Comparison of ENCODE assay signal across 9 cellular contexts in the genomic region with DNA sequence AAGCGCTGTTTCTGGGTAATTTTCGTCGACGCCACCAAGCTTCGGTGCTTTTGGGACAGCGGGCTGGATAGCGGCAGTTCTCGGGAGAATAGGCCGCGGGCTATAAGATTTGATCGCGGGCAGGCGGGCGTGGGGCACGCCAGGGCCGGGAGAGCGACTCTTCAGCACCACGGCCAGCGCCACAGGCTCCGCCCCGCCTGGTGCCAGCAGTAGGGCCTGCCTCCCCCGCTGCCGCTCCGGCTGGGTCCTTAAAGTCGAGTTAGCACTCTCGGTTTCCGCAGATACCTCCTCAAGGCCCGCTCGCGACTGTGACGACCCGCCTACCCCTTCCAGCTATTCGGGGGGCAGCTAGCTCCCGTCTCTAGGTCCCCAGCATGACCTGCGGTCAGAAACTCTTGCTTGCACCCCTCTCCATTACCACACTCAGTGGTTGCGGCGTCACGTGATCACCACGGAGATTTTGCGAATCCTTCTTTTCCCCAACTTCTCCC. TPM values are rescaled to one million over a fixed set of nuclear protein-coding genes. Genes with fewer than 3 reads are reported as not detected.
DNase-seq lines count a peak whose midpoint lies in the region; ATAC-seq, FAIRE-seq and TF ChIP-seq lines count a peak whose summit lies in the region.
"Had no signal": no experiment of that assay in that cellular context is flagged by ENCODE, and none has a peak within 500 bp of the region (broad histone marks: within the 10 kb centered on the region; RNA-seq: fewer than 3 reads in every experiment).

No MANE protein-coding gene starts in this region.

- H3K27me3 ChIP-seq in adrenal gland: peaks cover 5% of the 10 kb centered on the region

- H3K9ac ChIP-seq in kidney (ENCODE audit: low read length in 2 of 2): no peak overlapping the region

- peak; percentile 63 for ATAC-seq in GM19467 (IDR thresholded peaks at IDR 0.05; ENCODE audit: unreplicated experiment)
- ATAC-seq in HG03139 (IDR thresholded peaks at IDR 0.05; ENCODE audit: unreplicated experiment): no peak

- intact Hi-C loops in adrenal gland (cut with DNase I): no loop called here
- intact Hi-C loops in kidney (cut with DNase I): no loop called here

- H3K4me1 ChIP-seq in adrenal gland (replicated peaks in 1 of 2): peaks cover 0 to 4% of the 10 kb centered on the region in 2 donors
- peaks cover 4 to 7% of the 10 kb centered on the region in 2 donors for H3K4me1 ChIP-seq in kidney (ENCODE audit: control insufficient read depth in 1 of 2, insufficient read depth in 1 of 2, low read depth in 1 of 2, low read length in 2 of 2)

- FAIRE-seq in kidney (lab: Jason Lieb, UNC): no peak
- FAIRE-seq: keratinocyte had no signal

- H3K4me3 ChIP-seq in adrenal gland: peak overlapping the region in 1 of 4 donors; percentile 24
- no peak overlapping the region for H3K4me3 ChIP-seq in kidney (ENCODE audit: low read length in 2 of 2)

- TF ChIP-seq POLR2A in adrenal gland (IDR thresholded peaks at IDR 0.05): no peak

- peak overlapping the region in 1 of 5 donors; percentile 52 for H3K27ac ChIP-seq in adrenal gland
- H3K27ac ChIP-seq in kidney (ENCODE audit: low read depth in 2 of 2, low read length in 2 of 2): no peak overlapping the region

- no peaks in the 10 kb centered on the region for H3K36me3 ChIP-seq in adrenal gland (replicated peaks in 1 of 2)
- no peaks in the 10 kb centered on the region for H3K36me3 ChIP-seq in kidney (ENCODE audit: control insufficient read depth in 1 of 2, insufficient read depth in 2 of 2, low read length in 2 of 2)

- H3K9me3 ChIP-seq in adrenal gland (replicated peaks in 1 of 3) (no peaks in the 10 kb centered on the region), kidney (ENCODE audit: control insufficient read depth in 1 of 2, low read length in 2 of 2) (no peaks in the 10 kb centered on the region)

- DNase-seq in NCI-H748 (lab: John Stamatoyannopoulos, UW; ENCODE audit: unreplicated experiment) (peak; percentile 81), adrenal gland (peak; percentile 53 to 76 (median 65)), kidney (peak; percentile 71), NCI-H1694 treated with DMSO at 0.1 percent for 48 hours (lab: John Stamatoyannopoulos, UW) (no peak), NCI-H1105 (lab: John Stamatoyannopoulos, UW) (no peak)
- peak in 2 of 3 experiments; percentile 6 to 32 for DNase-seq in stimulated activated CD4-positive, alpha-beta T cell treated with anti-CD3 and anti-CD28 coated beads, TNF-alpha, amount 100 ng/mL, for 4 hours (ENCODE audit: low read depth in 3 of 3)

- TF ChIP-seq CTCF in adrenal gland (IDR thresholded peaks at IDR 0.05): no peak
- TF ChIP-seq CTCF in kidney (IDR thresholded peaks at IDR 0.05; ENCODE audit: borderline replicate concordance, extremely low read depth, insufficient read depth): no peak

- 9 to 36% (median 17%) methylated on average over 26 to 40 of the region's 40 CpGs for WGBS in adrenal gland, 4 donors

RNA-seq across cellular contexts. Expression of gene NXPH1, which starts 9.4 kb away (rescaled TPM):
- 10 to 100 TPM; 24.4 to 80.2 (median 52.9) TPM for total RNA-seq in adrenal gland
- polyA plus RNA-seq in adrenal gland: 10 to 100 TPM; 18.4 to 25.8 (median 21.2) TPM
- total RNA-seq in kidney: not detected
- polyA plus RNA-seq in kidney (ENCODE audit: insufficient read depth, low read depth, low replicate concordance): not detected
- polyA plus RNA-seq: keratinocyte had no signal

Comparison
In these comparisons a context has a peak if more than half of its experiments do, and no peak if none do; other contexts are left out.
1. DNase-seq: peak in NCI-H748 (single experiment), adrenal gland (7 of 7), kidney (single experiment) and stimulated activated CD4-positive, alpha-beta T cell treated with anti-CD3 and anti-CD28 coated beads, TNF-alpha, amount 100 ng/mL, for 4 hours (2 of 3); none in NCI-H1694 treated with DMSO at 0.1 percent for 48 hours (single experiment) and NCI-H1105 (single experiment).
2. RNA of gene NXPH1, which starts 9.4 kb away (total RNA-seq): 24.4 to 80.2 TPM in adrenal gland; not detected in kidney (single experiment); every median in the first group is over 10 times any median in the second.